In the genomic region with DNA sequence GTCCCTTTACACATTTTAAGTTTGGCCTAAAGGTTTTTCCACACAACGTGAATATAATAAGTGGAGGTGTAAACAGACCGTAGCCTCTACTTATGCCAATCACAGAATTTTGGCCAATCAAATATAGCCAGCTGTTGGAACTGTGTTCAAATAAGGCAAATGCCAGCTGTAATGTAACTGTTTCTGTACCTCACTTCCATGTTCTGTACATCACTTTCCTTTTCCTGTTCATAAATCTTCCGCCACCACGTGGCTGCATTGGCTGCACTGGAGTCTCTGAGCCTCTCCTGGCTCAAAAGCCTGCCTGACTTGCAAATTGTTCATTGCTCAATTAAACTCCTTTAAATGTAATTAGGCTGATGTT, we compare ENCODE assay signal across 24 cellular contexts.
A peak's percentile ranks its signal among the peaks of the same experiment; 100 is the strongest.
DNase-seq lines count a peak whose midpoint lies in the region; ATAC-seq, FAIRE-seq and TF ChIP-seq lines count a peak whose summit lies in the region.
"Had no signal": no experiment of that assay in that cellular context is flagged by ENCODE, and none has a peak within 500 bp of the region (broad histone marks: within the 10 kb centered on the region; RNA-seq: fewer than 3 reads in every experiment).

No MANE protein-coding gene starts in this region.

- no peak overlapping the region for H3K4me2 ChIP-seq in GM23338

- no peaks in the 10 kb centered on the region for H3K79me2 ChIP-seq in GM23338 (replicated peaks; ENCODE audit: insufficient read depth)

- no peaks in the 10 kb centered on the region for H3F3A ChIP-seq in GM23338 (replicated peaks; ENCODE audit: low read depth)

- DNase-seq in GM23338 (ENCODE audit: low spot score) (no peak), RPMI7951 (ENCODE audit: low read depth) (peak; percentile 0), fibroblast of mammary gland (ENCODE audit: low read depth) (peak; percentile 15), urothelium cell line (ENCODE audit: low spot score) (peak; percentile 6), COLO829 (ENCODE audit: low spot score) (no peak)
- DNase-seq: Calu3; CD4-positive, alpha-beta T cell; DMS79 treated with DMSO at 0.1 percent for 48 hours; GOT3; KG1; MG63; NCI-H1092 treated with DMSO at 0.1 percent for 48 hours; NCI-H1694 treated with DMSO at 0.1 percent for 48 hours; NCI-H446; OCI-M1 had no signal

- no peak overlapping the region for H3K27ac ChIP-seq in GM23338 (ENCODE audit: low read depth)
- H3K27ac ChIP-seq: RWPE1, SJSA1 had no signal

- H3K4me3 ChIP-seq in GM23338 = no peak overlapping the region
- H3K4me3 ChIP-seq in fibroblast of mammary gland (ENCODE audit: control insufficient read depth, low read depth, low read length) = no peak overlapping the region
- H3K4me3 ChIP-seq: GM12878, MG63, SJSA1 had no signal

- H3K4me1 ChIP-seq in GM23338 (ENCODE audit: insufficient read depth) = no peaks in the 10 kb centered on the region
- H3K4me1 ChIP-seq: SJSA1 had no signal

- TF ChIP-seq CTCF in GM23338 (conservative IDR thresholded peaks at IDR 0.05; ENCODE audit: low read depth in 2 of 2) (no peak), fibroblast of mammary gland (conservative IDR thresholded peaks at IDR 0.05; ENCODE audit: control insufficient read depth, insufficient read depth, low read depth, low read length) (no peak)

- no peaks in the 10 kb centered on the region for H3K4me1 Mint-ChIP-seq in GM23338
- H3K4me1 Mint-ChIP-seq: B cell had no signal

- H3K9me3 Mint-ChIP-seq in GM23338 = no peaks in the 10 kb centered on the region; the same call in 2 of the 3 replicates
- H3K9me3 Mint-ChIP-seq: CD4-positive, alpha-beta T cell had no signal

- H3K27me3 Mint-ChIP-seq in GM23338 (ENCODE audit: insufficient read depth, low read depth, poor library complexity) = no peaks in the 10 kb centered on the region
- H3K27me3 Mint-ChIP-seq: B cell; CD4-positive, alpha-beta T cell had no signal

- FAIRE-seq in urothelium cell line (lab: Jason Lieb, UNC) = no peak
- FAIRE-seq: G401.6, GM12878, GM18507, HepG2 had no signal

- H3K27me3 ChIP-seq in GM23338 (ENCODE audit: insufficient read depth) = no peaks in the 10 kb centered on the region
- H3K27me3 ChIP-seq: MG63, SJSA1 had no signal

- no peaks in the 10 kb centered on the region for H4K20me1 ChIP-seq in GM23338 (replicated peaks; ENCODE audit: insufficient read depth)

- no peak overlapping the region for H3K4me3 Mint-ChIP-seq in GM23338
- H3K4me3 Mint-ChIP-seq: B cell; CD4-positive, alpha-beta T cell had no signal

- H2AFZ ChIP-seq in GM23338 = 0 out of 2 replicates have a peak overlapping the region, but pooled peaks have one; percentile 29

- H3K36me3 ChIP-seq in GM23338 (ENCODE audit: insufficient read depth) = no peaks in the 10 kb centered on the region
- H3K36me3 ChIP-seq: MG63, SJSA1 had no signal

- H3K36me3 Mint-ChIP-seq in GM23338 (ENCODE audit: low read depth) = no peaks in the 10 kb centered on the region

- ATAC-seq in GM23338 (no peak), HG02981 (IDR thresholded peaks at IDR 0.05; ENCODE audit: unreplicated experiment) (no peak), GM19397 (IDR thresholded peaks at IDR 0.05; ENCODE audit: unreplicated experiment) (no peak)
- ATAC-seq: GM12878, HepG2 had no signal

- H3K27ac Mint-ChIP-seq in GM23338 = no peak overlapping the region
- H3K27ac Mint-ChIP-seq: B cell; CD4-positive, alpha-beta T cell had no signal

- no peaks in the 10 kb centered on the region for H3K9me2 ChIP-seq in GM23338 (ENCODE audit: insufficient read depth)

TF ChIP-seq in GM23338, 12 proteins besides CTCF, POLR2A, EP300 and RAD21 (continues in another document):
- TF ChIP-seq EZH2phosphoT487 (IDR thresholded peaks at IDR 0.05; ENCODE audit: unreplicated experiment) = no peak
- TF ChIP-seq, protein P1, sequence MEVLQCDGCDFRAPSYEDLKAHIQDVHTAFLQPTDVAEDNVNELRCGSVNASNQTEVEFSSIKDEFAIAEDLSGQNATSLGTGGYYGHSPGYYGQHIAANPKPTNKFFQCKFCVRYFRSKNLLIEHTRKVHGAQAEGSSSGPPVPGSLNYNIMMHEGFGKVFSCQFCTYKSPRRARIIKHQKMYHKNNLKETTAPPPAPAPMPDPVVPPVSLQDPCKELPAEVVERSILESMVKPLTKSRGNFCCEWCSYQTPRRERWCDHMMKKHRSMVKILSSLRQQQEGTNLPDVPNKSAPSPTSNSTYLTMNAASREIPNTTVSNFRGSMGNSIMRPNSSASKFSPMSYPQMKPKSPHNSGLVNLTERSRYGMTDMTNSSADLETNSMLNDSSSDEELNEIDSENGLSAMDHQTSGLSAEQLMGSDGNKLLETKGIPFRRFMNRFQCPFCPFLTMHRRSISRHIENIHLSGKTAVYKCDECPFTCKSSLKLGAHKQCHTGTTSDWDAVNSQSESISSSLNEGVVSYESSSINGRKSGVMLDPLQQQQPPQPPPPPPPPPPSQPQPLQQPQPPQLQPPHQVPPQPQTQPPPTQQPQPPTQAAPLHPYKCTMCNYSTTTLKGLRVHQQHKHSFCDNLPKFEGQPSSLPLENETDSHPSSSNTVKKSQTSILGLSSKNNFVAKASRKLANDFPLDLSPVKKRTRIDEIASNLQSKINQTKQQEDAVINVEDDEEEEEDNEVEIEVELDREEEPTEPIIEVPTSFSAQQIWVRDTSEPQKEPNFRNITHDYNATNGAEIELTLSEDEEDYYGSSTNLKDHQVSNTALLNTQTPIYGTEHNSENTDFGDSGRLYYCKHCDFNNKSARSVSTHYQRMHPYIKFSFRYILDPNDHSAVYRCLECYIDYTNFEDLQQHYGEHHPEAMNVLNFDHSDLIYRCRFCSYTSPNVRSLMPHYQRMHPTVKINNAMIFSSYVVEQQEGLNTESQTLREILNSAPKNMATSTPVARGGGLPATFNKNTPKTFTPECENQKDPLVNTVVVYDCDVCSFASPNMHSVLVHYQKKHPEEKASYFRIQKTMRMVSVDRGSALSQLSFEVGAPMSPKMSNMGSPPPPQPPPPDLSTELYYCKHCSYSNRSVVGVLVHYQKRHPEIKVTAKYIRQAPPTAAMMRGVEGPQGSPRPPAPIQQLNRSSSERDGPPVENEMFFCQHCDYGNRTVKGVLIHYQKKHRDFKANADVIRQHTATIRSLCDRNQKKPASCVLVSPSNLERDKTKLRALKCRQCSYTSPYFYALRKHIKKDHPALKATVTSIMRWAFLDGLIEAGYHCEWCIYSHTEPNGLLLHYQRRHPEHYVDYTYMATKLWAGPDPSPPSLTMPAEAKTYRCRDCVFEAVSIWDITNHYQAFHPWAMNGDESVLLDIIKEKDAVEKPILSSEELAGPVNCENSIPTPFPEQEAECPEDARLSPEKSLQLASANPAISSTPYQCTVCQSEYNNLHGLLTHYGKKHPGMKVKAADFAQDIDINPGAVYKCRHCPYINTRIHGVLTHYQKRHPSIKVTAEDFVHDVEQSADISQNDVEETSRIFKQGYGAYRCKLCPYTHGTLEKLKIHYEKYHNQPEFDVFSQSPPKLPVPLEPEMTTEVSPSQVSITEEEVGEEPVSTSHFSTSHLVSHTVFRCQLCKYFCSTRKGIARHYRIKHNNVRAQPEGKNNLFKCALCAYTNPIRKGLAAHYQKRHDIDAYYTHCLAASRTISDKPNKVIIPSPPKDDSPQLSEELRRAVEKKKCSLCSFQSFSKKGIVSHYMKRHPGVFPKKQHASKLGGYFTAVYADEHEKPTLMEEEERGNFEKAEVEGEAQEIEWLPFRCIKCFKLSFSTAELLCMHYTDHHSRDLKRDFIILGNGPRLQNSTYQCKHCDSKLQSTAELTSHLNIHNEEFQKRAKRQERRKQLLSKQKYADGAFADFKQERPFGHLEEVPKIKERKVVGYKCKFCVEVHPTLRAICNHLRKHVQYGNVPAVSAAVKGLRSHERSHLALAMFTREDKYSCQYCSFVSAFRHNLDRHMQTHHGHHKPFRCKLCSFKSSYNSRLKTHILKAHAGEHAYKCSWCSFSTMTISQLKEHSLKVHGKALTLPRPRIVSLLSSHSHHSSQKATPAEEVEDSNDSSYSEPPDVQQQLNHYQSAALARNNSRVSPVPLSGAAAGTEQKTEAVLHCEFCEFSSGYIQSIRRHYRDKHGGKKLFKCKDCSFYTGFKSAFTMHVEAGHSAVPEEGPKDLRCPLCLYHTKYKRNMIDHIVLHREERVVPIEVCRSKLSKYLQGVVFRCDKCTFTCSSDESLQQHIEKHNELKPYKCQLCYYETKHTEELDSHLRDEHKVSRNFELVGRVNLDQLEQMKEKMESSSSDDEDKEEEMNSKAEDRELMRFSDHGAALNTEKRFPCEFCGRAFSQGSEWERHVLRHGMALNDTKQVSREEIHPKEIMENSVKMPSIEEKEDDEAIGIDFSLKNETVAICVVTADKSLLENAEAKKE (CRISPR knock-in tag; IDR thresholded peaks at IDR 0.05) = no peak
- TF ChIP-seq, protein P2, sequence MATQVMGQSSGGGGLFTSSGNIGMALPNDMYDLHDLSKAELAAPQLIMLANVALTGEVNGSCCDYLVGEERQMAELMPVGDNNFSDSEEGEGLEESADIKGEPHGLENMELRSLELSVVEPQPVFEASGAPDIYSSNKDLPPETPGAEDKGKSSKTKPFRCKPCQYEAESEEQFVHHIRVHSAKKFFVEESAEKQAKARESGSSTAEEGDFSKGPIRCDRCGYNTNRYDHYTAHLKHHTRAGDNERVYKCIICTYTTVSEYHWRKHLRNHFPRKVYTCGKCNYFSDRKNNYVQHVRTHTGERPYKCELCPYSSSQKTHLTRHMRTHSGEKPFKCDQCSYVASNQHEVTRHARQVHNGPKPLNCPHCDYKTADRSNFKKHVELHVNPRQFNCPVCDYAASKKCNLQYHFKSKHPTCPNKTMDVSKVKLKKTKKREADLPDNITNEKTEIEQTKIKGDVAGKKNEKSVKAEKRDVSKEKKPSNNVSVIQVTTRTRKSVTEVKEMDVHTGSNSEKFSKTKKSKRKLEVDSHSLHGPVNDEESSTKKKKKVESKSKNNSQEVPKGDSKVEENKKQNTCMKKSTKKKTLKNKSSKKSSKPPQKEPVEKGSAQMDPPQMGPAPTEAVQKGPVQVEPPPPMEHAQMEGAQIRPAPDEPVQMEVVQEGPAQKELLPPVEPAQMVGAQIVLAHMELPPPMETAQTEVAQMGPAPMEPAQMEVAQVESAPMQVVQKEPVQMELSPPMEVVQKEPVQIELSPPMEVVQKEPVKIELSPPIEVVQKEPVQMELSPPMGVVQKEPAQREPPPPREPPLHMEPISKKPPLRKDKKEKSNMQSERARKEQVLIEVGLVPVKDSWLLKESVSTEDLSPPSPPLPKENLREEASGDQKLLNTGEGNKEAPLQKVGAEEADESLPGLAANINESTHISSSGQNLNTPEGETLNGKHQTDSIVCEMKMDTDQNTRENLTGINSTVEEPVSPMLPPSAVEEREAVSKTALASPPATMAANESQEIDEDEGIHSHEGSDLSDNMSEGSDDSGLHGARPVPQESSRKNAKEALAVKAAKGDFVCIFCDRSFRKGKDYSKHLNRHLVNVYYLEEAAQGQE (IDR thresholded peaks at IDR 0.05; ENCODE audit: unreplicated experiment) = no peak
- no peak for TF ChIP-seq ZNF331 (CRISPR knock-in tag; IDR thresholded peaks at IDR 0.05; ENCODE audit: low read depth)

Comparison
In these comparisons a context has a peak if more than half of its experiments do, and no peak if none do; other contexts are left out.
1. DNase-seq: peak in RPMI7951 (single experiment), fibroblast of mammary gland (single experiment) and urothelium cell line (single experiment); none in GM23338 (single experiment) and COLO829 (single experiment).